Comparison of ENCODE assay signal across 1 cellular context in the genomic region with DNA sequence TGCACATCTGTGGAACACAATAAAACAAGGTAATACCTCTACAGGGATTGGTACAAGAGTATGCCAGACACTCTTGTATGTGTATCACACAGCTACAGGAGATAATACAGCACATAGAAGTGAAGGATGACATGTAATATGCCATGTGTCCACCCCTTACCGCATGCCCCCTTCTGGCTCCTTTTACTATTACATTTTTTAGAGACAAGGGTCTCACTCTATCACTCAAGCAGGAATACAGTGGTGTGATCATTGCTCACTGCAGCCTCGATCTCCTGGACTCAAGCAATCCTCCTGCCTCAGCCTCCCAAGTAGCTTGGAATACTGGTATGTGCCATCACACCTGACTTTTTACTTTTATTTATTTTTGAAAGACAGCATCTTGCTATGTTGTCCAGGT.
A peak's percentile ranks its signal among the peaks of the same experiment; 100 is the strongest.
TF ChIP-seq lines count a peak whose summit lies in the region.

No MANE protein-coding gene starts in this region.

TF ChIP-seq in K562, 482 proteins besides CTCF, POLR2A, EP300 and RAD21:
- no peak for TF ChIP-seq RBM15 (IDR thresholded peaks at IDR 0.05; ENCODE audit: insufficient read depth, low read length)
- peak in 1 of 3 experiments; percentile 36; a peak in 1 of 6 replicates for TF ChIP-seq ZBTB11 (CRISPR knock-in tag; IDR thresholded peaks at IDR 0.05)
- TF ChIP-seq REST (CRISPR knock-in tag; IDR thresholded peaks at IDR 0.05; ENCODE audit: low read depth) = no peak
- no peak for TF ChIP-seq ELF4 (CRISPR knock-in tag; IDR thresholded peaks at IDR 0.05)
- peak; percentile 65 for TF ChIP-seq MYC (IDR thresholded peaks at IDR 0.05; ENCODE audit: low read depth, low read length)
- no peak for TF ChIP-seq MYC (CRISPR knock-in tag; IDR thresholded peaks at IDR 0.05; ENCODE audit: borderline replicate concordance, low read depth)
- no peak for TF ChIP-seq TBL1XR1 (IDR thresholded peaks at IDR 0.05; ENCODE audit: low read length in 2 of 2)
- no peak for TF ChIP-seq NUFIP1 (IDR thresholded peaks at IDR 0.05; ENCODE audit: partially characterized antibody)
- no peak for TF ChIP-seq ZNF280B (CRISPR knock-in tag; IDR thresholded peaks at IDR 0.05)
- TF ChIP-seq, protein P1, sequence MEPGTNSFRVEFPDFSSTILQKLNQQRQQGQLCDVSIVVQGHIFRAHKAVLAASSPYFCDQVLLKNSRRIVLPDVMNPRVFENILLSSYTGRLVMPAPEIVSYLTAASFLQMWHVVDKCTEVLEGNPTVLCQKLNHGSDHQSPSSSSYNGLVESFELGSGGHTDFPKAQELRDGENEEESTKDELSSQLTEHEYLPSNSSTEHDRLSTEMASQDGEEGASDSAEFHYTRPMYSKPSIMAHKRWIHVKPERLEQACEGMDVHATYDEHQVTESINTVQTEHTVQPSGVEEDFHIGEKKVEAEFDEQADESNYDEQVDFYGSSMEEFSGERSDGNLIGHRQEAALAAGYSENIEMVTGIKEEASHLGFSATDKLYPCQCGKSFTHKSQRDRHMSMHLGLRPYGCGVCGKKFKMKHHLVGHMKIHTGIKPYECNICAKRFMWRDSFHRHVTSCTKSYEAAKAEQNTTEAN (CRISPR knock-in tag; IDR thresholded peaks at IDR 0.05) = no peak
- no peak for TF ChIP-seq MTA2 (IDR thresholded peaks at IDR 0.05; ENCODE audit: low read depth)
- TF ChIP-seq, protein P2, sequence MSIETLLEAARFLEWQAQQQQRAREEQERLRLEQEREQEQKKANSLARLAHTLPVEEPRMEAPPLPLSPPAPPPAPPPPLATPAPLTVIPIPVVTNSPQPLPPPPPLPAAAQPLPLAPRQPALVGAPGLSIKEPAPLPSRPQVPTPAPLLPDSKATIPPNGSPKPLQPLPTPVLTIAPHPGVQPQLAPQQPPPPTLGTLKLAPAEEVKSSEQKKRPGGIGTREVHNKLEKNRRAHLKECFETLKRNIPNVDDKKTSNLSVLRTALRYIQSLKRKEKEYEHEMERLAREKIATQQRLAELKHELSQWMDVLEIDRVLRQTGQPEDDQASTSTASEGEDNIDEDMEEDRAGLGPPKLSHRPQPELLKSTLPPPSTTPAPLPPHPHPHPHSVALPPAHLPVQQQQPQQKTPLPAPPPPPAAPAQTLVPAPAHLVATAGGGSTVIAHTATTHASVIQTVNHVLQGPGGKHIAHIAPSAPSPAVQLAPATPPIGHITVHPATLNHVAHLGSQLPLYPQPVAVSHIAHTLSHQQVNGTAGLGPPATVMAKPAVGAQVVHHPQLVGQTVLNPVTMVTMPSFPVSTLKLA (conservative IDR thresholded peaks at IDR 0.05) = peak in 1 of 2 experiments; percentile 50; a peak in 1 of 4 replicates
- no peak for TF ChIP-seq ZNF695 (CRISPR knock-in tag; IDR thresholded peaks at IDR 0.05)
- no peak for TF ChIP-seq ZNF780A (CRISPR knock-in tag; IDR thresholded peaks at IDR 0.05)
- no peak for TF ChIP-seq CBX1 (IDR thresholded peaks at IDR 0.05; ENCODE audit: low read depth)
- TF ChIP-seq BACH1 (tag; IDR thresholded peaks at IDR 0.05) = no peak
- no peak for TF ChIP-seq ZFX (CRISPR knock-in tag; IDR thresholded peaks at IDR 0.05)
- TF ChIP-seq ZKSCAN1 (IDR thresholded peaks at IDR 0.05; ENCODE audit: low read depth, low read length) = no peak
- TF ChIP-seq, protein P3, sequence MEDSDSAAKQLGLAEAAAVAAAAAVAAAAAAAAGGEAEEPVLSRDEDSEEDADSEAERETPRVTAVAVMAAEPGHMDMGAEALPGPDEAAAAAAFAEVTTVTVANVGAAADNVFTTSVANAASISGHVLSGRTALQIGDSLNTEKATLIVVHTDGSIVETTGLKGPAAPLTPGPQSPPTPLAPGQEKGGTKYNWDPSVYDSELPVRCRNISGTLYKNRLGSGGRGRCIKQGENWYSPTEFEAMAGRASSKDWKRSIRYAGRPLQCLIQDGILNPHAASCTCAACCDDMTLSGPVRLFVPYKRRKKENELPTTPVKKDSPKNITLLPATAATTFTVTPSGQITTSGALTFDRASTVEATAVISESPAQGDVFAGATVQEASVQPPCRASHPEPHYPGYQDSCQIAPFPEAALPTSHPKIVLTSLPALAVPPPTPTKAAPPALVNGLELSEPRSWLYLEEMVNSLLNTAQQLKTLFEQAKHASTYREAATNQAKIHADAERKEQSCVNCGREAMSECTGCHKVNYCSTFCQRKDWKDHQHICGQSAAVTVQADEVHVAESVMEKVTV (CRISPR knock-in tag; IDR thresholded peaks at IDR 0.05) = peak; percentile 39; the same call in 1 of the 2 replicates
- no peak for TF ChIP-seq MBD1 (CRISPR knock-in tag; IDR thresholded peaks at IDR 0.05)
- TF ChIP-seq GTF2E2 (tag; IDR thresholded peaks at IDR 0.05) = no peak
- no peak for TF ChIP-seq RBM14 (IDR thresholded peaks at IDR 0.05; ENCODE audit: borderline replicate concordance, insufficient read depth, low read depth, low read length)
- 0 out of 2 replicates have a peak, but pooled peaks have one; percentile 38 for TF ChIP-seq HDAC2 (IDR thresholded peaks at IDR 0.05)
- TF ChIP-seq ZNF785 (CRISPR knock-in tag; IDR thresholded peaks at IDR 0.05) = no peak
- no peak for TF ChIP-seq TRIM28 (IDR thresholded peaks at IDR 0.05)
- TF ChIP-seq MCM5 (IDR thresholded peaks at IDR 0.05; ENCODE audit: low read depth) = no peak
- TF ChIP-seq PKNOX1 (IDR thresholded peaks at IDR 0.05) = peak; percentile 53
- TF ChIP-seq PHTF2 (CRISPR knock-in tag; IDR thresholded peaks at IDR 0.05) = no peak
- no peak for TF ChIP-seq NR2C2 (CRISPR knock-in tag; IDR thresholded peaks at IDR 0.05)
- TF ChIP-seq NR2C2 (tag; IDR thresholded peaks at IDR 0.05) = no peak
- no peak for TF ChIP-seq FOXJ3 (CRISPR knock-in tag; IDR thresholded peaks at IDR 0.05)
- TF ChIP-seq SMAD1 (IDR thresholded peaks at IDR 0.05; ENCODE audit: low read depth, low read length, partially characterized antibody) = no peak
- TF ChIP-seq SMC3 (conservative IDR thresholded peaks at IDR 0.05; ENCODE audit: insufficient read depth, low read depth, low read length) = peak; percentile 73
- TF ChIP-seq NR2F6 (CRISPR knock-in tag; IDR thresholded peaks at IDR 0.05) = no peak
- no peak for TF ChIP-seq NFYB (IDR thresholded peaks at IDR 0.05; ENCODE audit: extremely low read depth, insufficient read length)
- no peak for TF ChIP-seq VEZF1 (CRISPR knock-in tag; IDR thresholded peaks at IDR 0.05)
- peak; percentile 30 for TF ChIP-seq MEIS2 (IDR thresholded peaks at IDR 0.05; ENCODE audit: partially characterized antibody)
- TF ChIP-seq HOXB6 (CRISPR knock-in tag; IDR thresholded peaks at IDR 0.05; ENCODE audit: borderline replicate concordance) = no peak
- no peak for TF ChIP-seq HDAC1 (IDR thresholded peaks at IDR 0.05)
- no peak for TF ChIP-seq ZNF699 (CRISPR knock-in tag; IDR thresholded peaks at IDR 0.05; ENCODE audit: insufficient replicate concordance)
- no peak for TF ChIP-seq HMGN3 (IDR thresholded peaks at IDR 0.05; ENCODE audit: borderline replicate concordance, extremely low read depth, insufficient read length, low read depth, low read length)
TF ChIP-seq in K562: peak in this region for 8.
